ENCODE assay signal across 8 cellular contexts in the genomic region with DNA sequence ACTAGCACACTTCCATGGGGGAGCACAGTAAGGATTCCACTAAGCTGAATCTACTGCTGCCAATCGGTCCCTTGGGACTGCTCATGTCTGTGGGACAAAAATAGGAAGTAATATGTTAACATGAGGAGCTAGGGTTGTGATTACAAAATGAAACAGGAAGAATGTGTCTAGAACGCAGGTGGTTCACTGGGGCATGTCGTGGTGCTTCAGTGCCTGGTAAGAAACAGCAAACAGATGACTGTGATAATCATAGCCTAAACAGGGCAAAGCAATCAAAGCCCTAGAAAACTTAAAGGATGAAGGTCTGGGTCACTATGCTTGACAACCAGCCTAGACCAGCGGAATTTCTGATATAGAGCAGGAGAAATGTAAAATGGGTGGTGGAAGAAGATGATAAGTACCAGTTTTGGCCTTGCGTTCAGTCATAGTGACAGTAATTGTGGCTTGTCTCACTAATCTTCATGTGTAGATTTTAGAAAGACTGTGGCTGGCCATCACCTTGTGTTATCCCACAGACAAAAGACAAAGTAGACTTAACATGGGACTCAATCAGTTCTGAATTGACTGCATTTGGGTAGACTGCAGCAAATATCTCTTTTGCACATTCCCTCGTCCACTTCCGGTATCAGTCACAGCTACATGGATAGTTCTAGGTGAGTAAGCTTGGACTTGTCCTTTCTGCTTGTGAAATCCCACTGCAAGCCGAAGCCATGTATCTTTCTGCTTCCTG. TPM values are rescaled to one million over a fixed set of nuclear protein-coding genes. Genes with fewer than 3 reads are reported as not detected.
DNase-seq lines count a peak whose midpoint lies in the region; ATAC-seq and TF ChIP-seq lines count a peak whose summit lies in the region.

No MANE protein-coding gene starts in this region.

- no peak for TF ChIP-seq POLR2A in adrenal gland (IDR thresholded peaks at IDR 0.05)

- in situ Hi-C loops in brain microvascular endothelial cell (cut with HindIII; ENCODE audit: low pct_ligation_motif_present, low sequenced_read_pairs) = no loop called here

- H3K27me3 ChIP-seq in CD4-positive, alpha-beta T cell (ENCODE audit: control insufficient read depth, insufficient read depth, low read length) = no peaks in the 10 kb centered on the region
- no peaks in the 10 kb centered on the region for H3K27me3 ChIP-seq in adrenal gland
- no peaks in the 10 kb centered on the region for H3K27me3 ChIP-seq in brain microvascular endothelial cell (replicated peaks)

- 81 to 89% (median 87%) methylated on average over 8 of the region's 8 CpGs for WGBS in adrenal gland, 4 donors

- no peaks in the 10 kb centered on the region for H3K9me3 Mint-ChIP-seq in CD4-positive, alpha-beta T cell

- CTCF ChIA-PET in CD4-positive, alpha-beta T cell (lab: Charles Lee) = no interaction called here

- no peaks in the 10 kb centered on the region for H3K27me3 Mint-ChIP-seq in CD4-positive, alpha-beta T cell

- no peaks in the 10 kb centered on the region for H3K4me1 ChIP-seq in adrenal gland (replicated peaks in 1 of 2)

- H3K36me3 ChIP-seq in adrenal gland (replicated peaks in 1 of 2) (peaks cover 0 to 9% of the 10 kb centered on the region in 2 donors), brain microvascular endothelial cell (replicated peaks) (no peaks in the 10 kb centered on the region)

- H3K27ac Mint-ChIP-seq in CD4-positive, alpha-beta T cell = peak overlapping the region; percentile 0

- no peaks in the 10 kb centered on the region for H3K9me3 ChIP-seq in CD4-positive, alpha-beta T cell (ENCODE audit: control insufficient read depth, low read length)
- H3K9me3 ChIP-seq in adrenal gland (replicated peaks in 1 of 3) = no peaks in the 10 kb centered on the region

- no peak overlapping the region for H3K4me3 Mint-ChIP-seq in CD4-positive, alpha-beta T cell

- TF ChIP-seq CTCF in CD4-positive, alpha-beta T cell (IDR thresholded peaks at IDR 0.05) = no peak
- TF ChIP-seq CTCF in adrenal gland (IDR thresholded peaks at IDR 0.05) (no peak), brain microvascular endothelial cell (IDR thresholded peaks at IDR 0.05; ENCODE audit: low read depth, low read length, missing control alignments) (no peak)

- H3K4me1 Mint-ChIP-seq in CD4-positive, alpha-beta T cell (ENCODE audit: low read depth) = no peaks in the 10 kb centered on the region

- ATAC-seq in CD4-positive, alpha-beta T cell (ENCODE audit: poor library complexity) = no peak
- ATAC-seq in GM19328 (IDR thresholded peaks at IDR 0.05; ENCODE audit: unreplicated experiment) (peak; percentile 83), HG03064 (IDR thresholded peaks at IDR 0.05; ENCODE audit: low read depth, unreplicated experiment) (peak; percentile 94)

- H3K4me3 ChIP-seq in adrenal gland = no peak overlapping the region
- H3K4me3 ChIP-seq in brain microvascular endothelial cell (ENCODE audit: low read depth, low read length) = no peak overlapping the region

- POLR2A ChIA-PET in CD4-positive, alpha-beta T cell (lab: Charles Lee) = no interaction called here

- DNase-seq in CD4-positive, alpha-beta T cell = no peak
- DNase-seq in SIG-M5 (lab: John Stamatoyannopoulos, UW) (peak; percentile 40), GOT3 (lab: John Stamatoyannopoulos, UW) (no peak), adrenal gland (no peak), brain microvascular endothelial cell (no peak)
- DNase-seq in activated CD4-positive, alpha-beta T cell treated with anti-CD3 and anti-CD28 coated beads, Interleukin-2, amount 50 U/mL, for 4 hours = no peak

- intact Hi-C loops in CD4-positive, alpha-beta T cell (cut with DNase I, micrococcal nuclease) = no loop called here
- intact Hi-C loops in adrenal gland (cut with DNase I) = no loop called here

- H3K27ac ChIP-seq in CD4-positive, alpha-beta T cell (ENCODE audit: low read depth, low read length) = no peak overlapping the region
- H3K27ac ChIP-seq in adrenal gland (no peak overlapping the region), brain microvascular endothelial cell (no peak overlapping the region)

- H3K36me3 Mint-ChIP-seq in CD4-positive, alpha-beta T cell (ENCODE audit: low read depth) = peaks cover 43% of the 10 kb centered on the region

RNA-seq across cellular contexts. Expression of a gene that starts 51.4 kb away (rescaled TPM):
- 10 to 100 TPM; 16.9 to 20.3 TPM for total RNA-seq in CD4-positive, alpha-beta T cell
- total RNA-seq in adrenal gland = 10 to 100 TPM; 37.8 to 89.6 (median 49.0) TPM
- 100 to 1,000 TPM in 1 of 3 donors, 10 to 100 TPM in 2; 54.9 to 101 (median 72.7) TPM for polyA plus RNA-seq in adrenal gland
